In the genomic region with DNA sequence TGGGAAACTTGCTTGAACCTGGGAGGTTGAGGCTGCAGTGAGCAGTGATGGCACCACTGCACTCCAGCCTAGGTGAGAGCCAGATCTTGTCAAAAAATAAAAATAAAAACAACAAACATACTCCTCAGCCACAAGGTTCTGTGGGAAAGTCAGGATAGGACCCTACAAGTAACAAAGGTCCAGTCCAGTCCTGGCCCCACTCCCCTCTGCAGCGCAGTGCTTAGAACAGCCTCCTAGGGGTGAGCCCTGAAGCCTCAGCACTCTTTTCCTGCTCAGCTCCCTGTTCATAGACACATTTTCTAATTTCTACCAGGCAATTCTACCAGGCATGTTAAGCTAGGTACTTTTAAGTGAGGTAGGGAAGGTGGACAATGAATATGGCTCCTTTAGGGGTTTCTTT, we compare ENCODE assay signal across 1 cellular context.
TF ChIP-seq lines count a peak whose summit lies in the region.

No MANE protein-coding gene starts in this region.

TF ChIP-seq in HepG2, 621 proteins besides CTCF, POLR2A, EP300 and RAD21 (continued from another document):
- TF ChIP-seq, protein P1, sequence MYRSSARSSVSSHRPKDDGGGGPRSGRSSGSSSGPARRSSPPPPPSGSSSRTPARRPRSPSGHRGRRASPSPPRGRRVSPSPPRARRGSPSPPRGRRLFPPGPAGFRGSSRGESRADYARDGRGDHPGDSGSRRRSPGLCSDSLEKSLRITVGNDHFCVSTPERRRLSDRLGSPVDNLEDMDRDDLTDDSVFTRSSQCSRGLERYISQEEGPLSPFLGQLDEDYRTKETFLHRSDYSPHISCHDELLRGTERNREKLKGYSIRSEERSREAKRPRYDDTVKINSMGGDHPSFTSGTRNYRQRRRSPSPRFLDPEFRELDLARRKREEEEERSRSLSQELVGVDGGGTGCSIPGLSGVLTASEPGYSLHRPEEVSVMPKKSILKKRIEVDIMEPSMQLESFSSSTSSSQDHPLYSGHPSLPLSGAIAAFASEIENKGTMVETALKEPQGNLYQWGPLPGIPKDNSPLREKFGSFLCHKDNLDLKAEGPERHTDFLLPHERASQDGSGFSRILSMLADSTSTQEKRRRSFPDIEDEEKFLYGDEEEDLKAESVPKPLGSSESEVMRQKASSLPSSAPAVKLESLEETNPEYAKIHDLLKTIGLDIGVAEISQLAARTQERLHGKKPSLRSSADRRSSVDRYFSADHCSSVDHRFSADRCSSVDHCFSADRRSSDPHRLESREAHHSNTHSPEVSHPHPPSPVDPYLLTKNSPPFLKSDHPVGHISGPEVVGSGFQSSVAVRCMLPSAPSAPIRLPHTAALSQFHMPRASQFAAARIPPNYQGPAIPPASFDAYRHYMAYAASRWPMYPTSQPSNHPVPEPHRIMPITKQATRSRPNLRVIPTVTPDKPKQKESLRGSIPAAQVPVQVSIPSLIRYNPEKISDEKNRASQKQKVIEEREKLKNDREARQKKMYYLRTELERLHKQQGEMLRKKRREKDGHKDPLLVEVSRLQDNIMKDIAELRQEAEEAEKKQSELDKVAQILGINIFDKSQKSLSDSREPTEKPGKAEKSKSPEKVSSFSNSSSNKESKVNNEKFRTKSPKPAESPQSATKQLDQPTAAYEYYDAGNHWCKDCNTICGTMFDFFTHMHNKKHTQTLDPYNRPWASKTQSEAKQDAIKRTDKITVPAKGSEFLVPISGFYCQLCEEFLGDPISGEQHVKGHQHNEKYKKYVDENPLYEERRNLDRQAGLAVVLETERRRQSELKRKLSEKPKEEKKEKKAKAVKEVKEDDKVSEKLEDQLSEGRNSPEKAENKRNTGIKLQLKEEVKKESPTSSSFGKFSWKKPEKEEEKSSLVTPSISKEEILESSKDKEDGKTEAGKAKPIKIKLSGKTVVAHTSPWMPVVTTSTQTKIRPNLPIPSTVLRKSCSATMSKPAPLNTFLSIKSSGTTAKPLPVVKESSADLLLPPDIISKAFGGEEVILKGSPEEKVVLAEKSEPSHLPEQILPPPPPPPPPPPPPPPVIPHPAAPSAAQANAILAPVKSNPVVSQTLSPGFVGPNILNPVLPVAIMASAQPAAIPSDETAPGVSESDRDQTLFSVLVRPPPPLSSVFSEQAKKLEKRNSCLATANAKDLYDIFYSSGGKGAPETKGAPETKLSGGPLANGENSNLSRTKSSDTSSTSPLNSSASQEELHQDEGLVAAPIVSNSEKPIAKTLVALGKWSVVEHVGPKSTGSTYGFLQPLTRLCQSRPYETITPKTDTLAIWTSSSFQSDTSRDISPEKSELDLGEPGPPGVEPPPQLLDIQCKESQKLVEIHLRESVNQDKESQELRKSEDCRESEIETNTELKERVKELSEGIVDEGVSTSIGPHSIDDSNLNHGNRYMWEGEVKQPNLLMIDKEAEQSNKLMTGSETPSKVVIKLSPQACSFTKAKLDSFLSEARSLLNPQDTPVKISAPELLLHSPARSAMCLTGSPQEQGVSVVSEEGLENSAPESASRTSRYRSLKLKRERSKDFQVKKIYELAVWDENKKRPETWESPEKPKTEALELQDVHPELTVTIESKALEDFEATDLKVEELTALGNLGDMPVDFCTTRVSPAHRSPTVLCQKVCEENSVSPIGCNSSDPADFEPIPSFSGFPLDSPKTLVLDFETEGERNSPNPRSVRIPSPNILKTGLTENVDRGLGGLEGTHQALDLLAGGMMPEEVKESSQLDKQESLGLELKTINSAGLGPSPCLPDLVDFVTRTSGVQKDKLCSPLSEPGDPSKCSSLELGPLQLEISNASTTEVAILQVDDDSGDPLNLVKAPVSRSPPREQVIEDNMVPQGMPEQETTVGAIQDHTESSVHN (CRISPR knock-in tag; IDR thresholded peaks at IDR 0.05), result no peak
- TF ChIP-seq SRF (IDR thresholded peaks at IDR 0.05; ENCODE audit: low read depth, low read length), result no peak
- TF ChIP-seq POLR2G (IDR thresholded peaks at IDR 0.05; ENCODE audit: low read depth, low read length), result 0 out of 2 replicates have a peak, but pooled peaks have one; percentile 21
- no peak for TF ChIP-seq ZNF598 (CRISPR knock-in tag; IDR thresholded peaks at IDR 0.05; ENCODE audit: borderline replicate concordance)
- TF ChIP-seq NR1H2 (CRISPR knock-in tag; IDR thresholded peaks at IDR 0.05; ENCODE audit: borderline replicate concordance, low read depth), result no peak
- peak; percentile 96 for TF ChIP-seq RBM22 (optimal IDR thresholded peaks at IDR 0.05; ENCODE audit: low read length)
- no peak for TF ChIP-seq ZNF382 (CRISPR knock-in tag; IDR thresholded peaks at IDR 0.05; ENCODE audit: borderline replicate concordance)
- TF ChIP-seq NR2C2 (CRISPR knock-in tag; IDR thresholded peaks at IDR 0.05; ENCODE audit: borderline replicate concordance), result no peak
- TF ChIP-seq, protein P2, sequence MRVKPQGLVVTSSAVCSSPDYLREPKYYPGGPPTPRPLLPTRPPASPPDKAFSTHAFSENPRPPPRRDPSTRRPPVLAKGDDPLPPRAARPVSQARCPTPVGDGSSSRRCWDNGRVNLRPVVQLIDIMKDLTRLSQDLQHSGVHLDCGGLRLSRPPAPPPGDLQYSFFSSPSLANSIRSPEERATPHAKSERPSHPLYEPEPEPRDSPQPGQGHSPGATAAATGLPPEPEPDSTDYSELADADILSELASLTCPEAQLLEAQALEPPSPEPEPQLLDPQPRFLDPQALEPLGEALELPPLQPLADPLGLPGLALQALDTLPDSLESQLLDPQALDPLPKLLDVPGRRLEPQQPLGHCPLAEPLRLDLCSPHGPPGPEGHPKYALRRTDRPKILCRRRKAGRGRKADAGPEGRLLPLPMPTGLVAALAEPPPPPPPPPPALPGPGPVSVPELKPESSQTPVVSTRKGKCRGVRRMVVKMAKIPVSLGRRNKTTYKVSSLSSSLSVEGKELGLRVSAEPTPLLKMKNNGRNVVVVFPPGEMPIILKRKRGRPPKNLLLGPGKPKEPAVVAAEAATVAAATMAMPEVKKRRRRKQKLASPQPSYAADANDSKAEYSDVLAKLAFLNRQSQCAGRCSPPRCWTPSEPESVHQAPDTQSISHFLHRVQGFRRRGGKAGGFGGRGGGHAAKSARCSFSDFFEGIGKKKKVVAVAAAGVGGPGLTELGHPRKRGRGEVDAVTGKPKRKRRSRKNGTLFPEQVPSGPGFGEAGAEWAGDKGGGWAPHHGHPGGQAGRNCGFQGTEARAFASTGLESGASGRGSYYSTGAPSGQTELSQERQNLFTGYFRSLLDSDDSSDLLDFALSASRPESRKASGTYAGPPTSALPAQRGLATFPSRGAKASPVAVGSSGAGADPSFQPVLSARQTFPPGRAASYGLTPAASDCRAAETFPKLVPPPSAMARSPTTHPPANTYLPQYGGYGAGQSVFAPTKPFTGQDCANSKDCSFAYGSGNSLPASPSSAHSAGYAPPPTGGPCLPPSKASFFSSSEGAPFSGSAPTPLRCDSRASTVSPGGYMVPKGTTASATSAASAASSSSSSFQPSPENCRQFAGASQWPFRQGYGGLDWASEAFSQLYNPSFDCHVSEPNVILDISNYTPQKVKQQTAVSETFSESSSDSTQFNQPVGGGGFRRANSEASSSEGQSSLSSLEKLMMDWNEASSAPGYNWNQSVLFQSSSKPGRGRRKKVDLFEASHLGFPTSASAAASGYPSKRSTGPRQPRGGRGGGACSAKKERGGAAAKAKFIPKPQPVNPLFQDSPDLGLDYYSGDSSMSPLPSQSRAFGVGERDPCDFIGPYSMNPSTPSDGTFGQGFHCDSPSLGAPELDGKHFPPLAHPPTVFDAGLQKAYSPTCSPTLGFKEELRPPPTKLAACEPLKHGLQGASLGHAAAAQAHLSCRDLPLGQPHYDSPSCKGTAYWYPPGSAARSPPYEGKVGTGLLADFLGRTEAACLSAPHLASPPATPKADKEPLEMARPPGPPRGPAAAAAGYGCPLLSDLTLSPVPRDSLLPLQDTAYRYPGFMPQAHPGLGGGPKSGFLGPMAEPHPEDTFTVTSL (CRISPR knock-in tag; IDR thresholded peaks at IDR 0.05; ENCODE audit: borderline replicate concordance), result no peak
- TF ChIP-seq PAF1 (CRISPR knock-in tag; IDR thresholded peaks at IDR 0.05), result 0 out of 2 replicates have a peak, but pooled peaks have one; percentile 81
- no peak for TF ChIP-seq ZNF225 (CRISPR knock-in tag; IDR thresholded peaks at IDR 0.05)
- no peak for TF ChIP-seq NCOA1 (CRISPR knock-in tag; IDR thresholded peaks at IDR 0.05)
